In genomic region chr18:24630346-24630880, GRCh38 we compare ENCODE assay signal across 17 cellular contexts.
DNase-seq lines count a peak whose midpoint lies in the region; ATAC-seq and TF ChIP-seq lines count a peak whose summit lies in the region.
"Had no signal": no experiment of that assay in that cellular context is flagged by ENCODE, and none has a peak within 500 bp of the region (broad histone marks: within the 10 kb centered on the region; RNA-seq: fewer than 3 reads in every experiment).

No MANE protein-coding gene starts in this region.

- H3K4me3 Mint-ChIP-seq in nephron: no peak overlapping the region
- H3K4me3 Mint-ChIP-seq: CD4-positive, alpha-beta memory T cell had no signal

- no peak overlapping the region for H4K5ac ChIP-seq in IMR-90 (ENCODE audit: low read depth, low read length)

- H3K14ac ChIP-seq in IMR-90 (replicated peaks; ENCODE audit: low read depth, low read length): no peak overlapping the region

- no peak overlapping the region for H4K91ac ChIP-seq in IMR-90 (ENCODE audit: insufficient read depth, low read depth, low read length)

- H3K9ac ChIP-seq in IMR-90 (ENCODE audit: low read depth, low read length): no peak overlapping the region

- H2BK120ac ChIP-seq in IMR-90 (ENCODE audit: low read depth, low read length): peak overlapping the region; percentile 28; the same call in 1 of the 2 replicates

- dilution Hi-C loops in IMR-90 (cut with HindIII; ENCODE audit: low sequenced_read_pairs, unreplicated experiment): no loop called here

- no peaks in the 10 kb centered on the region for H3K36me3 ChIP-seq in IMR-90 (ENCODE audit: control insufficient read depth, insufficient read depth, low read length)
- H3K36me3 ChIP-seq: BE2C had no signal

- peaks cover 24% of the 10 kb centered on the region for H3K4me1 Mint-ChIP-seq in nephron
- H3K4me1 Mint-ChIP-seq: CD4-positive, alpha-beta memory T cell had no signal

- peak overlapping the region; percentile 37; the same call in 1 of the 2 replicates for H3K4ac ChIP-seq in IMR-90 (ENCODE audit: low read depth, low read length)

- H3K36me3 Mint-ChIP-seq in nephron (ENCODE audit: low read depth): no peaks in the 10 kb centered on the region
- H3K36me3 Mint-ChIP-seq: CD4-positive, alpha-beta memory T cell had no signal

- in situ Hi-C loops in IMR-90 (cut with MboI; ENCODE audit: low sequenced_read_pairs): no loop called here

- H3K9me3 ChIP-seq in IMR-90 (ENCODE audit: control insufficient read depth, insufficient read depth, low read length): no peaks in the 10 kb centered on the region
- H3K9me3 ChIP-seq: BE2C had no signal

- H3K4me3 ChIP-seq in IMR-90 (ENCODE audit: insufficient read depth, low read depth, low read length): no peak overlapping the region

- no TSS peak for BruUV-seq in IMR-90 (replicated peaks; lab: Mats Ljungman, UMichigan)

- no peaks in the 10 kb centered on the region for H3K27me3 ChIP-seq in IMR-90 (ENCODE audit: control insufficient read depth, insufficient read depth, low read length)
- H3K27me3 ChIP-seq: BE2C had no signal

- no peaks in the 10 kb centered on the region for H4K20me1 ChIP-seq in IMR-90 (ENCODE audit: insufficient read depth, low read length)

- H3K56ac ChIP-seq in IMR-90 (ENCODE audit: extremely low read depth, insufficient read depth, low read length): no peak overlapping the region

- peaks cover 3% of the 10 kb centered on the region for H3K9me3 Mint-ChIP-seq in nephron

- POLR2A ChIA-PET in IMR-90 (lab: Charles Lee; ENCODE audit: unreplicated experiment): no interaction called here

- no peak overlapping the region for H2BK5ac ChIP-seq in IMR-90 (ENCODE audit: low read depth, low read length, poor library complexity, severe bottlenecking)

- no peak overlapping the region for H2AK9ac ChIP-seq in IMR-90 (replicated peaks; ENCODE audit: low read depth, low read length, poor library complexity)

- H2BK15ac ChIP-seq in IMR-90 (ENCODE audit: low read depth, low read length): peak overlapping the region; percentile 28; the same call in 1 of the 3 replicates

- no peak overlapping the region for H3K23ac ChIP-seq in IMR-90 (ENCODE audit: low read depth, low read length)

- peak overlapping the region; percentile 32 for H2BK20ac ChIP-seq in IMR-90 (ENCODE audit: low read depth, low read length)

- 94% methylated on average over 7 of the region's 10 CpGs; no CpG with 5 or more reads in 1 of the 2 experiments for WGBS in IMR-90 (ENCODE audit: extremely low coverage in 2 of 2, insufficient read length in 1 of 2), 2 experiments

- no peak overlapping the region for H3K27ac ChIP-seq in IMR-90 (ENCODE audit: insufficient read depth, low read length)

- TF ChIP-seq CTCF in IMR-90 (conservative IDR thresholded peaks at IDR 0.05; ENCODE audit: low read depth, low read length) (no peak), nephron (IDR thresholded peaks at IDR 0.05; ENCODE audit: unreplicated experiment in 3 of 3) (no peak)

- H2AFZ ChIP-seq in IMR-90 (replicated peaks; ENCODE audit: low read length, poor library complexity): no peak overlapping the region

- no peak overlapping the region; a peak in 1 of 4 replicates for H4K8ac ChIP-seq in IMR-90 (ENCODE audit: low read depth in 2 of 2, low read length in 2 of 2)

- no peaks in the 10 kb centered on the region for H3K79me1 ChIP-seq in IMR-90 (ENCODE audit: low read depth in 1 of 2, low read length in 2 of 2)

- H2AK5ac ChIP-seq in IMR-90 (ENCODE audit: low read depth, low read length): peak overlapping the region; percentile 41

- H3K4me2 ChIP-seq in IMR-90 (ENCODE audit: low read depth, low read length): no peak overlapping the region

- peak overlapping the region in 2 of 3 experiments; percentile 3 to 52 for H3K27ac Mint-ChIP-seq in nephron
- H3K27ac Mint-ChIP-seq: CD4-positive, alpha-beta memory T cell had no signal

- no peak for TF ChIP-seq RAD21 in IMR-90 (IDR thresholded peaks at IDR 0.05; ENCODE audit: low read length)

- H3K27me3 Mint-ChIP-seq in nephron (ENCODE audit: low read depth): peaks cover 7% of the 10 kb centered on the region

- H3K18ac ChIP-seq in IMR-90 (ENCODE audit: low read depth, low read length): no peak overlapping the region

- peaks cover 4% of the 10 kb centered on the region for H3K9me1 ChIP-seq in IMR-90 (ENCODE audit: insufficient read depth, low read length)

- peak; percentile 44 for DNase-seq in DMS79 treated with DMSO at 0.1 percent for 48 hours (lab: John Stamatoyannopoulos, UW)
- no peak for DNase-seq in DMS79 (lab: John Stamatoyannopoulos, UW)
- no peak for DNase-seq in IMR-90
- peak; percentile 16 for DNase-seq in NCI-H82 treated with DMSO at 0.1 percent for 48 hours (lab: John Stamatoyannopoulos, UW; ENCODE audit: unreplicated experiment)
- DNase-seq in activated CD8-positive, alpha-beta memory T cell treated with anti-CD3 and anti-CD28 coated beads for 24 hours: no peak
- DNase-seq in stimulated activated CD4-positive, alpha-beta T cell treated with anti-CD3 and anti-CD28 coated beads, Interleukin-1b, Interleukin-23, amount 100 ng/mL, for 48 hours: no peak
- no peak for DNase-seq in cerebellar nuclear complex (lab: John Stamatoyannopoulos, UW)
- DNase-seq: 8988T; BE2C; Calu3; CD4-positive, alpha-beta memory T cell; KG1; NCI-H1048; NCI-H1694; NCI-H524 treated with DMSO at 0.1 percent for 48 hours; SHP77 had no signal

- no peak for ATAC-seq in IMR-90 (ENCODE audit: low read depth)

- no peak for TF ChIP-seq POLR2A in IMR-90 (IDR thresholded peaks at IDR 0.05; ENCODE audit: low read depth, low read length)

- peaks cover 15% of the 10 kb centered on the region for H3K4me1 ChIP-seq in IMR-90 (ENCODE audit: control insufficient read depth, insufficient read depth, low read length)
- H3K4me1 ChIP-seq: BE2C had no signal

- intact Hi-C loops in IMR-90 (cut with micrococcal nuclease): no loop called here

- CTCF ChIA-PET in IMR-90 (lab: Yijun Ruan, JAX): interaction anchor here (0.8 kb wide), 1 partner anchor 141 kb away, joined by 4 read pairs; no protein-coding TSS in a partner anchor

TF ChIP-seq in IMR-90, 13 proteins besides CTCF, POLR2A, EP300 and RAD21:
- TF ChIP-seq RCOR1 (IDR thresholded peaks at IDR 0.05; ENCODE audit: insufficient replicate concordance, low read length) (no peak), SMC3 (IDR thresholded peaks at IDR 0.05; ENCODE audit: low read depth, low read length) (no peak), MXI1 (IDR thresholded peaks at IDR 0.05; ENCODE audit: borderline replicate concordance, low read depth, low read length) (no peak), FOS (IDR thresholded peaks at IDR 0.05; ENCODE audit: low read depth, low read length) (no peak), BHLHE40 (IDR thresholded peaks at IDR 0.05; ENCODE audit: low read depth, low read length) (no peak), CHD1 (IDR thresholded peaks at IDR 0.05; ENCODE audit: low read depth, low read length) (no peak), RFX5 (IDR thresholded peaks at IDR 0.05; ENCODE audit: low read depth, low read length) (no peak), NFE2L2 (IDR thresholded peaks at IDR 0.05; ENCODE audit: low read depth, low read length) (no peak), USF2 (IDR thresholded peaks at IDR 0.05; ENCODE audit: low read depth, low read length) (no peak), MAFK (IDR thresholded peaks at IDR 0.05; ENCODE audit: low read depth, low read length) (no peak)
- TF ChIP-seq, protein P1, sequence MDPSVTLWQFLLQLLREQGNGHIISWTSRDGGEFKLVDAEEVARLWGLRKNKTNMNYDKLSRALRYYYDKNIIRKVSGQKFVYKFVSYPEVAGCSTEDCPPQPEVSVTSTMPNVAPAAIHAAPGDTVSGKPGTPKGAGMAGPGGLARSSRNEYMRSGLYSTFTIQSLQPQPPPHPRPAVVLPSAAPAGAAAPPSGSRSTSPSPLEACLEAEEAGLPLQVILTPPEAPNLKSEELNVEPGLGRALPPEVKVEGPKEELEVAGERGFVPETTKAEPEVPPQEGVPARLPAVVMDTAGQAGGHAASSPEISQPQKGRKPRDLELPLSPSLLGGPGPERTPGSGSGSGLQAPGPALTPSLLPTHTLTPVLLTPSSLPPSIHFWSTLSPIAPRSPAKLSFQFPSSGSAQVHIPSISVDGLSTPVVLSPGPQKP (IDR thresholded peaks at IDR 0.05; ENCODE audit: borderline replicate concordance, low read depth, low read length): no peak

Comparison
In these comparisons a context has a peak if more than half of its experiments do, and no peak if none do; other contexts are left out.
1. DNase-seq: peak in DMS79 treated with DMSO at 0.1 percent for 48 hours (single experiment) and NCI-H82 treated with DMSO at 0.1 percent for 48 hours (single experiment); none in DMS79 (single experiment), IMR-90 (single experiment), activated CD8-positive, alpha-beta memory T cell treated with anti-CD3 and anti-CD28 coated beads for 24 hours (single experiment), stimulated activated CD4-positive, alpha-beta T cell treated with anti-CD3 and anti-CD28 coated beads, Interleukin-1b, Interleukin-23, amount 100 ng/mL, for 48 hours (single experiment) and cerebellar nuclear complex (0 of 2).